1 cellular context compared by ENCODE assay signal in the genomic region with DNA sequence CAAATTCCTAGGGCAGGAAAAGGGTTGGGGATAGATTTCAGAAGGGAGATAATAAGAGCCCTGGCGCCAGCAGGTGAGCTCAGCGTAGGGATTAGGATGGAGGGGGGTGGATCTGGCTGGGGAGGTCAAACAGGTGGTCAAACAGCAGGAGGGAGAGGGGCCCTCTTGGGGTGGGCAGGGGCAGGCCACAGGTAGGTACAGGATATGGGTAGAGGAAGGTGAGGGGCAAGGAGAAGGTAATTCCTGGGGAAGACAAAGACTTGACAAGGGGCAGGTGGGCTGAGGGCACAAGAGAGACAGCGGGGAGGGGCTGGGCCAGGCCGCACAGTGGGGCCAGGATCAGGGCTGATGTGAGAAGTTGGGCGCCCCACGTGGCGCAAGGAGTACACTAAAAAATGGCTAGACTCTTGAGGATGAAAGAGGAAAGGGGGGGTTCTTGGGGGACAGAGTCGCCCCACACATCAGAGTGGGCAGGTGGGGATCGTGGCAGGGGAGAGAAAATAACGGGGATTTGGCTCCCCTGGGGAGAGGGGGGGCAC.
TF ChIP-seq lines count a peak whose summit lies in the region.

No MANE protein-coding gene starts in this region.

TF ChIP-seq in GM23338, 12 proteins besides CTCF, POLR2A, EP300 and RAD21:
- TF ChIP-seq ZNF462 (CRISPR knock-in tag; IDR thresholded peaks at IDR 0.05) (no peak), ETS1 (IDR thresholded peaks at IDR 0.05) (no peak), NANOG (IDR thresholded peaks at IDR 0.05; ENCODE audit: borderline replicate concordance) (no peak), ZNF331 (CRISPR knock-in tag; IDR thresholded peaks at IDR 0.05; ENCODE audit: low read depth) (no peak), EZH2phosphoT487 (IDR thresholded peaks at IDR 0.05; ENCODE audit: unreplicated experiment) (no peak), CREB1 (CRISPR knock-in tag; IDR thresholded peaks at IDR 0.05; ENCODE audit: low read depth) (no peak), EZH2 (IDR thresholded peaks at IDR 0.05; ENCODE audit: low read depth, unreplicated experiment) (no peak), ZNF114 (CRISPR knock-in tag; IDR thresholded peaks at IDR 0.05) (no peak), JUNB (IDR thresholded peaks at IDR 0.05; ENCODE audit: unreplicated experiment) (no peak), POLR2AphosphoS5 (IDR thresholded peaks at IDR 0.05; ENCODE audit: low read depth) (no peak), REST (IDR thresholded peaks at IDR 0.05; ENCODE audit: unreplicated experiment) (no peak), STAT1 (IDR thresholded peaks at IDR 0.05; ENCODE audit: unreplicated experiment) (no peak)
